ENCODE assay signal across 23 cellular contexts in the genomic region with DNA sequence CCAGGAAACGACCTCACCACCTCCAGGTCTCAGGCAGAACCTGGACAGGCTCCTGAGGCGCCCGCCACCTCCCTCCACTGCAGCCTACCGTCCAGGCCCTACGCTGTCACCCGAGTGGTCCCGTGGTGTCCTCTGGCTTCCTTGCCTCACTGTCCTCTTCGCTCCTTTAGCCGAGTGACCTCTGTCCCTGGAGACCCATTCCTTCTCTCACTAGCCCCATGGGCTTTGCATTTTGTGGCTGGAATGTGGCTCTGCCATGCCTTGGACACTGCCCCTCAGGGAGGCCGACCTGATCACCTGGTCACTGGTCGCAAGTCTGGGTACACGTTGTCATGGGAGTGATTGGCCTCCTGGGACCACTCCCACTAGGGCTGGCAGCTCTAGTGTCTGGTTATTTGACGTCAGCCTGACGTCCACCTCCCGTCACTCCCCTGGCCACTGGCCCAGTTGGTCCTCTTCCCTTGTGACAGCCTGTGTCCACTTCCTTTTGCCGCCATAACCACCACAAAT. TPM values are rescaled to one million over a fixed set of nuclear protein-coding genes. Genes with fewer than 3 reads are reported as not detected.
DNase-seq lines count a peak whose midpoint lies in the region; ATAC-seq and TF ChIP-seq lines count a peak whose summit lies in the region.
"Had no signal": no experiment of that assay in that cellular context is flagged by ENCODE, and none has a peak within 500 bp of the region (broad histone marks: within the 10 kb centered on the region; RNA-seq: fewer than 3 reads in every experiment).

No MANE protein-coding gene starts in this region.

- no peaks in the 10 kb centered on the region for H3K9me3 ChIP-seq in right atrium auricular region
- no peaks in the 10 kb centered on the region for H3K9me3 ChIP-seq in fibroblast of lung (ENCODE audit: control insufficient read depth, insufficient read depth, low read depth, low read length)
- H3K9me3 ChIP-seq in uterus: no peaks in the 10 kb centered on the region
- H3K9me3 ChIP-seq: lower lobe of right lung, vagina had no signal

- H3K27me3 Mint-ChIP-seq in activated T-helper 1 cell treated with anti-CD3 and anti-CD28 coated beads, Interleukin-12 subunit alpha, Interleukin-12 subunit beta, Interleukin-2, Interleukin-4 antibody, amounts not matched to agents 30 ng/mL and 10 ng/mL and 1 ng/mL, durations not matched to agents 14 hours and 24 hours and 36 hours (ENCODE audit: insufficient read depth): no peaks in the 10 kb centered on the region

- H3K27me3 ChIP-seq in right atrium auricular region (no peaks in the 10 kb centered on the region), fibroblast of lung (ENCODE audit: control insufficient read depth, insufficient read depth, low read length) (no peaks in the 10 kb centered on the region), layer of hippocampus (ENCODE audit: control insufficient read depth, insufficient read depth, low read length) (no peaks in the 10 kb centered on the region), uterus (no peaks in the 10 kb centered on the region)
- H3K27me3 ChIP-seq: cardiac muscle cell, dorsolateral prefrontal cortex, vagina had no signal

- intact Hi-C loops in Right ventricle myocardium superior (cut with DNase I): no loop called here
- intact Hi-C loops in uterus (cut with DNase I; ENCODE audit: low total_unique reads): no loop called here
- intact Hi-C loops in activated T-helper 1 cell treated with anti-CD3 and anti-CD28 coated beads, Interleukin-12 subunit alpha, Interleukin-12 subunit beta, Interleukin-2, Interleukin-4 antibody, amounts not matched to agents 30 ng/mL and 10 ng/mL and 1 ng/mL, durations not matched to agents 14 hours and 24 hours and 36 hours (cut with micrococcal nuclease): no loop called here

- peak; percentile 37 for ATAC-seq in Right ventricle myocardium superior (ENCODE audit: poor library complexity)
- ATAC-seq in GM19452 (IDR thresholded peaks at IDR 0.05; ENCODE audit: unreplicated experiment): no peak
- ATAC-seq: lower lobe of right lung had no signal

- H4K20me1 ChIP-seq in fibroblast of lung (ENCODE audit: control insufficient read depth, extremely low read depth, insufficient read depth, low read length): no peaks in the 10 kb centered on the region

- H3K36me3 Mint-ChIP-seq in activated T-helper 1 cell treated with anti-CD3 and anti-CD28 coated beads, Interleukin-12 subunit alpha, Interleukin-12 subunit beta, Interleukin-2, Interleukin-4 antibody, amounts not matched to agents 30 ng/mL and 10 ng/mL and 1 ng/mL, durations not matched to agents 14 hours and 24 hours and 36 hours (ENCODE audit: low read depth): peaks cover 2% of the 10 kb centered on the region

- no peak for TF ChIP-seq POLR2A in uterus (IDR thresholded peaks at IDR 0.05)

- H3K4me3 ChIP-seq in right atrium auricular region: no peak overlapping the region
- no peak overlapping the region for H3K4me3 ChIP-seq in fibroblast of lung (replicated peaks in 1 of 4; ENCODE audit: control extremely low read depth in 1 of 4, insufficient read depth in 1 of 4, low read depth in 3 of 4, low read length in 4 of 4)
- no peak overlapping the region for H3K4me3 ChIP-seq in uterus
- H3K4me3 ChIP-seq: cardiac muscle cell, dorsolateral prefrontal cortex, lower lobe of right lung, vagina had no signal

- H3K27ac Mint-ChIP-seq in activated T-helper 1 cell treated with anti-CD3 and anti-CD28 coated beads, Interleukin-12 subunit alpha, Interleukin-12 subunit beta, Interleukin-2, Interleukin-4 antibody, amounts not matched to agents 30 ng/mL and 10 ng/mL and 1 ng/mL, durations not matched to agents 14 hours and 24 hours and 36 hours: no peak overlapping the region

- no peak overlapping the region for H3K4me2 ChIP-seq in fibroblast of lung (ENCODE audit: extremely low read depth, insufficient read depth, low read length)

- no peak overlapping the region for H3K4me3 Mint-ChIP-seq in activated T-helper 1 cell treated with anti-CD3 and anti-CD28 coated beads, Interleukin-12 subunit alpha, Interleukin-12 subunit beta, Interleukin-2, Interleukin-4 antibody, amounts not matched to agents 30 ng/mL and 10 ng/mL and 1 ng/mL, durations not matched to agents 14 hours and 24 hours and 36 hours

- TF ChIP-seq CTCF in right atrium auricular region (IDR thresholded peaks at IDR 0.05) (no peak), fibroblast of lung (conservative IDR thresholded peaks at IDR 0.05 in 1 of 2, IDR thresholded peaks at IDR 0.05 in 1 of 2; ENCODE audit: low read depth in 1 of 2, low read length in 2 of 2) (no peak), uterus (IDR thresholded peaks at IDR 0.05) (no peak), GM10266 (IDR thresholded peaks at IDR 0.05; ENCODE audit: control insufficient read depth, insufficient read depth, low read depth, missing control alignments) (no peak)

- DNase-seq in Right ventricle myocardium superior (peak; percentile 65), right atrium auricular region (ENCODE audit: low spot score) (no peak), fibroblast of lung (ENCODE audit: low read depth in 2 of 2) (peak; percentile 18 to 39), uterus (peak; percentile 46), GM10266 (ENCODE audit: extremely low spot score) (no peak)
- DNase-seq in activated T-helper 1 cell treated with anti-CD3 and anti-CD28 coated beads, Interleukin-12 subunit alpha, Interleukin-12 subunit beta, Interleukin-2, Interleukin-4 antibody, amounts not matched to agents 30 ng/mL and 10 ng/mL and 1 ng/mL, durations not matched to agents 14 hours and 24 hours and 36 hours (ENCODE audit: low spot score): no peak
- DNase-seq: activated CD4-positive, alpha-beta T cell treated with anti-CD3 and anti-CD28 coated beads, Interleukin-2, amount 50 U/mL, for 1 hour; activated CD8-positive, alpha-beta memory T cell treated with anti-CD3 and anti-CD28 coated beads, Interleukin-2, amount 50 U/mL, for 48 hours; activated effector memory CD4-positive, alpha-beta T cell treated with anti-CD3 and anti-CD28 coated beads, Interleukin-2, amount 50 U/mL, for 16 hours; C1 segment of cervical spinal cord; Calu3; dorsolateral prefrontal cortex; lower lobe of right lung; NCI-H1436 treated with DMSO at 0.1 percent for 48 hours; NCI-H2227 treated with DMSO at 0.1 percent for 48 hours; NCI-H774; stimulated activated CD4-positive, alpha-beta T cell treated with anti-CD3 and anti-CD28 coated beads, Interleukin-15, amount 100 ng/mL, for 24 hours; T-helper 2 cell had no signal

- H3K27ac ChIP-seq in right atrium auricular region: peak overlapping the region in 1 of 2 donors; percentile 29
- no peak overlapping the region for H3K27ac ChIP-seq in fibroblast of lung (ENCODE audit: insufficient read depth, low read length)
- peak overlapping the region; percentile 7 for H3K27ac ChIP-seq in layer of hippocampus (ENCODE audit: low read depth, low read length)
- H3K27ac ChIP-seq in uterus: peak overlapping the region in 1 of 2 donors; percentile 20
- H3K27ac ChIP-seq: cardiac muscle cell, epithelial cell of prostate, lower lobe of right lung, vagina had no signal

- no peak overlapping the region for H2AFZ ChIP-seq in fibroblast of lung (ENCODE audit: low read length)

- no peaks in the 10 kb centered on the region for H3K9me3 Mint-ChIP-seq in activated T-helper 1 cell treated with anti-CD3 and anti-CD28 coated beads, Interleukin-12 subunit alpha, Interleukin-12 subunit beta, Interleukin-2, Interleukin-4 antibody, amounts not matched to agents 30 ng/mL and 10 ng/mL and 1 ng/mL, durations not matched to agents 14 hours and 24 hours and 36 hours

- H3K4me1 Mint-ChIP-seq in activated T-helper 1 cell treated with anti-CD3 and anti-CD28 coated beads, Interleukin-12 subunit alpha, Interleukin-12 subunit beta, Interleukin-2, Interleukin-4 antibody, amounts not matched to agents 30 ng/mL and 10 ng/mL and 1 ng/mL, durations not matched to agents 14 hours and 24 hours and 36 hours (ENCODE audit: low read depth): no peaks in the 10 kb centered on the region

- H3K36me3 ChIP-seq in right atrium auricular region: no peaks in the 10 kb centered on the region
- H3K36me3 ChIP-seq in fibroblast of lung (ENCODE audit: control insufficient read depth, insufficient read depth, low read length): no peaks in the 10 kb centered on the region
- H3K36me3 ChIP-seq in uterus: no peaks in the 10 kb centered on the region
- H3K36me3 ChIP-seq: cardiac muscle cell, lower lobe of right lung, vagina had no signal

- peaks cover 0 to 11% of the 10 kb centered on the region in 2 donors for H3K4me1 ChIP-seq in right atrium auricular region
- H3K4me1 ChIP-seq in fibroblast of lung (ENCODE audit: control insufficient read depth, extremely low read depth, insufficient read depth, low read length): peaks cover 3% of the 10 kb centered on the region
- no peaks in the 10 kb centered on the region for H3K4me1 ChIP-seq in uterus

- H3K79me2 ChIP-seq in fibroblast of lung (ENCODE audit: control insufficient read depth, insufficient read depth, low read length): no peaks in the 10 kb centered on the region

- no peak overlapping the region for H3K9ac ChIP-seq in fibroblast of lung (ENCODE audit: insufficient read depth, low read length)

RNA-seq across cellular contexts. Expression of gene SLC25A42, which starts 17.9 kb away (rescaled TPM):
- total RNA-seq in Right ventricle myocardium superior (27.2 TPM), right atrium auricular region (10 to 100 TPM; 10.3 to 14.4 TPM), fibroblast of lung (4.9 and 7.1 TPM in 2 replicates), uterus (10 to 100 TPM in 1 of 4 donors, 1 to 10 TPM in 3; 2.9 to 25.7 (median 5.9) TPM)
- polyA plus RNA-seq in fibroblast of lung: 3.5 and 3.6 TPM in 2 replicates
- polyA plus RNA-seq in fibroblast of lung (2012): 5.6 and 5.9 TPM in 2 replicates
- polyA minus RNA-seq in fibroblast of lung (ENCODE audit: low replicate concordance): 4.8 and 11.4 TPM in 2 replicates
- 7.8 and 10.8 TPM in 2 replicates for total RNA-seq in activated T-helper 1 cell treated with anti-CD3 and anti-CD28 coated beads, Interleukin-12 subunit alpha, Interleukin-12 subunit beta, Interleukin-2, Interleukin-4 antibody, amounts not matched to agents 30 ng/mL and 10 ng/mL and 1 ng/mL, durations not matched to agents 14 hours and 24 hours and 36 hours

RNA-seq across cellular contexts. Expression of gene ARMC6, which starts 48.3 kb away (rescaled TPM):
- total RNA-seq in Right ventricle myocardium superior (15.1 TPM), right atrium auricular region (10 to 100 TPM; 13.7 to 14.4 TPM), fibroblast of lung (25.7 and 35.8 TPM in 2 replicates), uterus (10 to 100 TPM; 12.0 to 32.3 (median 15.6) TPM)
- 14.0 and 23.0 TPM in 2 replicates for polyA plus RNA-seq in fibroblast of lung
- 23.4 and 37.8 TPM in 2 replicates for polyA plus RNA-seq in fibroblast of lung (2012)
- 70.0 and 82.4 TPM in 2 replicates for polyA minus RNA-seq in fibroblast of lung (ENCODE audit: low replicate concordance)
- 54.9 and 56.5 TPM in 2 replicates for total RNA-seq in activated T-helper 1 cell treated with anti-CD3 and anti-CD28 coated beads, Interleukin-12 subunit alpha, Interleukin-12 subunit beta, Interleukin-2, Interleukin-4 antibody, amounts not matched to agents 30 ng/mL and 10 ng/mL and 1 ng/mL, durations not matched to agents 14 hours and 24 hours and 36 hours

RNA-seq across cellular contexts. Expression of gene SUGP2, which starts 48.4 kb away (rescaled TPM):
- total RNA-seq in Right ventricle myocardium superior (58.8 TPM), right atrium auricular region (10 to 100 TPM; 25.4 to 36.1 TPM), fibroblast of lung (24.7 and 31.4 TPM in 2 replicates), uterus (10 to 100 TPM; 22.5 to 95.8 (median 53.7) TPM)
- 29.2 and 32.9 TPM in 2 replicates for polyA plus RNA-seq in fibroblast of lung
- polyA plus RNA-seq in fibroblast of lung (2012): 28.6 and 32.3 TPM in 2 replicates
- 12.9 and 26.8 TPM in 2 replicates for polyA minus RNA-seq in fibroblast of lung (ENCODE audit: low replicate concordance)
- 114 and 128 TPM in 2 replicates for total RNA-seq in activated T-helper 1 cell treated with anti-CD3 and anti-CD28 coated beads, Interleukin-12 subunit alpha, Interleukin-12 subunit beta, Interleukin-2, Interleukin-4 antibody, amounts not matched to agents 30 ng/mL and 10 ng/mL and 1 ng/mL, durations not matched to agents 14 hours and 24 hours and 36 hours

RNA-seq across cellular contexts. Expression of gene TMEM161A, which starts 56.6 kb away (rescaled TPM):
- total RNA-seq in Right ventricle myocardium superior (23.0 TPM), right atrium auricular region (10 to 100 TPM; 16.8 to 22.2 TPM), fibroblast of lung (21.1 and 23.8 TPM in 2 replicates), uterus (10 to 100 TPM in 3 of 4 donors, 1 to 10 TPM in 1; 3.5 to 33.6 (median 17.3) TPM)
- polyA plus RNA-seq in fibroblast of lung: 9.4 and 11.8 TPM in 2 replicates
- 15.4 and 17.3 TPM in 2 replicates for polyA plus RNA-seq in fibroblast of lung (2012)
- polyA minus RNA-seq in fibroblast of lung (ENCODE audit: low replicate concordance): 56.0 and 84.3 TPM in 2 replicates
- 46.0 and 48.9 TPM in 2 replicates for total RNA-seq in activated T-helper 1 cell treated with anti-CD3 and anti-CD28 coated beads, Interleukin-12 subunit alpha, Interleukin-12 subunit beta, Interleukin-2, Interleukin-4 antibody, amounts not matched to agents 30 ng/mL and 10 ng/mL and 1 ng/mL, durations not matched to agents 14 hours and 24 hours and 36 hours

Comparison
In these comparisons a context has a peak if more than half of its experiments do, and no peak if none do; other contexts are left out.
1. DNase-seq: peak in Right ventricle myocardium superior (single experiment), fibroblast of lung (2 of 2) and uterus (2 of 2); none in right atrium auricular region (single experiment), GM10266 (single experiment) and activated T-helper 1 cell treated with anti-CD3 and anti-CD28 coated beads, Interleukin-12 subunit alpha, Interleukin-12 subunit beta, Interleukin-2, Interleukin-4 antibody, amounts not matched to agents 30 ng/mL and 10 ng/mL and 1 ng/mL, durations not matched to agents 14 hours and 24 hours and 36 hours (single experiment).